ENCODE assay signal across 8 cellular contexts in the genomic region with DNA sequence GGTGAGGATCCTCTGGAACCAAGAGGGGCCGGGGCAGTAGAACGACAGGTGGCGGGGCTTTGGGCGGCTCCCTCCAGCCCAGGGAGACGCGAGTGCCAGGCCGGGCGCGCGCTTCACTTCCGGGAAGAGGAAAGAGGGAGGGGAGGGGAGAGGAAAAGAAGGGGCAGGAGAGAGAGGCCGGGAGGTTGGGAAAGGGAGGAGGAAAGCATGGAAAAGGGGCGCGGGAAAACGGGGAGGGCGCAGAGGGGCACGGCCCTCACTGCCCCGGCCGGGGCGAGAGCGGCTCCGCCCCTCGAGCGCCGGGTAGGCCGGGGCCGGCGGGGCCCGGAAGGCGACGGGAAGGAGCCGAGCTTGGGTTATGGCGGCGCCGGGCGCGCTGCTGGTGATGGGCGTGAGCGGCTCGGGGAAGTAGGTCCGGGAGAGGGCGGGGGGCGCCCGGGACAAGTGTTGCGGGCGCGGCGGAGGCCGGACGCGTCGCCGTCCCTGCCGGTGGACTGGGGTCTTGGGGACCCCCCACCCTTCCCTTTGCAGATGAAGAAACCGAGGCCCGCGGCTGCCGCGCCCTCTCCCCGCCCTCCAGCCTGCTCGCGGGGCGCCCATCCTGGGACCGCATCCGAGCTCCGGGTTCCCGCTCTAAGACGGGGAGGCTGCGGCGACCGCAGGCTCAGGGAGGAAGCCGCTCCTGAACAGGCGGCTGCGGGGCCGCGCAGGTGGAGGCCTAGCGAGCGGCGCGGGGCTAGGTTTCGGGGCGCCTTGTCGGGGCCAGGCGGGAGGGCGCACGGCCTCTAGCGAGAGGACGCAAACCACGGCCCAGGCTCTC. TPM values are rescaled to one million over a fixed set of nuclear protein-coding genes. Genes with fewer than 3 reads are reported as not detected.
DNase-seq lines count a peak whose midpoint lies in the region; ATAC-seq and TF ChIP-seq lines count a peak whose summit lies in the region.

Gene IDNK, plus strand, starts transcription at position 330 of the 820 bp plus-strand sequence. Its CDS starts 29 bp downstream, at position 359.

- peak within 1 kb of the TSS; percentile 86 for H3K4me3 Mint-ChIP-seq in chondrocyte (ENCODE audit: unreplicated experiment)

- H3K27ac Mint-ChIP-seq in chondrocyte (ENCODE audit: unreplicated experiment): peak within 1 kb of the TSS; percentile 82

- peaks cover 18% of the 10 kb centered on the region for H3K4me1 Mint-ChIP-seq in chondrocyte (ENCODE audit: low read depth)

- intact Hi-C loops in left colon (cut with DNase I, micrococcal nuclease): no loop called here

- ATAC-seq in HG02884 (IDR thresholded peaks at IDR 0.05; ENCODE audit: unreplicated experiment): peak; percentile 78
- peak; percentile 83 for ATAC-seq in left colon

- no peaks in the 10 kb centered on the region for H3K9me3 Mint-ChIP-seq in chondrocyte (ENCODE audit: low read depth)

- H3K27me3 Mint-ChIP-seq in chondrocyte (ENCODE audit: low read depth): no peaks in the 10 kb centered on the region

- TF ChIP-seq CTCF in chondrocyte (IDR thresholded peaks at IDR 0.05): peak; percentile 15

- DNase-seq in NK-92 treated with Interleukin-12 subunit alpha and Interleukin-12 subunit beta, amount 100 ng/mL, for 24 hours (lab: John Stamatoyannopoulos, UW): peak; percentile 45
- DNase-seq in NK-92 (lab: John Stamatoyannopoulos, UW; ENCODE audit: unreplicated experiment) (no peak), NCI-H1694 treated with DMSO at 0.1 percent for 48 hours (lab: John Stamatoyannopoulos, UW) (peak; percentile 16), chondrocyte (ENCODE audit: low spot score) (no peak), left colon (peak; percentile 67 to 79)
- DNase-seq in activated CD4-positive, CD25-positive, alpha-beta regulatory T cell treated with anti-CD3 and anti-CD28 coated beads, Interleukin-2, amount 50 U/mL, for 72 hours: peak; percentile 75
- DNase-seq in stimulated activated CD4-positive, alpha-beta T cell treated with anti-CD3 and anti-CD28 coated beads, Interleukin-2, amount 100 ng/mL, for 4 hours (ENCODE audit: low read depth): peak; percentile 28

- H3K36me3 Mint-ChIP-seq in chondrocyte (ENCODE audit: low read depth): peaks cover 2% of the 10 kb centered on the region

RNA-seq across cellular contexts. Expression of gene IDNK, which starts in this region (rescaled TPM):
- total RNA-seq in chondrocyte (1.8 to 2.3 TPM (median 2.1 TPM) in 3 replicates), left colon (10 to 100 TPM in 1 of 2 donors, 1 to 10 TPM in 1; 7.2 to 13.4 TPM)

Comparison
In these comparisons a context has a peak if more than half of its experiments do, and no peak if none do; other contexts are left out.
1. DNase-seq: peak in NK-92 treated with Interleukin-12 subunit alpha and Interleukin-12 subunit beta, amount 100 ng/mL, for 24 hours (single experiment), NCI-H1694 treated with DMSO at 0.1 percent for 48 hours (single experiment), activated CD4-positive, CD25-positive, alpha-beta regulatory T cell treated with anti-CD3 and anti-CD28 coated beads, Interleukin-2, amount 50 U/mL, for 72 hours (single experiment), left colon (2 of 2) and stimulated activated CD4-positive, alpha-beta T cell treated with anti-CD3 and anti-CD28 coated beads, Interleukin-2, amount 100 ng/mL, for 4 hours (single experiment); none in NK-92 (single experiment) and chondrocyte (single experiment).